8 cellular contexts compared by ENCODE assay signal in the genomic region with DNA sequence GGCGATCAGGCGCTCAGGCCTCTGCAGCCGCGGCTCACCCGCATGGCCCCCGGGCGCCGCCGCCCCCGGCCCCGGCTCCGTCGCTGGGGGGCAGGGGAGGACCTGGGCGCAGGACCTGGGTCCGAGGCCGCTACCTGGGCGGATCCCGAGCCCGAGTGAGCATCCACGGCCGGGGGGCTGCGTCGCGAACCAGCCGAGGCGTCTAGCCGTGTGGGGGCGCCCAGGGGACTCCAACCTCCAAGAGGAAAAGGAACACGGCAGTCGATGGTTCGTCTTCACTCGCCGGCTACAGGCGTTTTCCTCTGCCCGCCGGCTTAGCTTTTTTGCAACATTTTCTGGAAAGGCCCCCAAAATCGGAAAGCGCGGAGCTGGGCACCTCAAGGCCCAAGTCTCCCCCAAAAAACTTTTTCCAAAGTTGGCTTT. TPM values are rescaled to one million over a fixed set of nuclear protein-coding genes. Genes with fewer than 3 reads are reported as not detected.
A peak's percentile ranks its signal among the peaks of the same experiment; 100 is the strongest.
DNase-seq lines count a peak whose midpoint lies in the region; ATAC-seq and TF ChIP-seq lines count a peak whose summit lies in the region.

No MANE protein-coding gene starts in this region.

- peak overlapping the region; percentile 73 to 94 (median 81) for H3K4me3 Mint-ChIP-seq in naive thymus-derived CD8-positive, alpha-beta T cell

- peak overlapping the region; percentile 15; the same call in 1 of the 2 replicates for H3K4me3 ChIP-seq in AG04449 (ENCODE audit: low read depth, low read length)
- peak overlapping the region; percentile 24 for H3K4me3 ChIP-seq in choroid plexus epithelial cell (ENCODE audit: low read depth, low read length)

- no peaks in the 10 kb centered on the region for H3K9me3 Mint-ChIP-seq in naive thymus-derived CD8-positive, alpha-beta T cell

- H3K36me3 Mint-ChIP-seq in naive thymus-derived CD8-positive, alpha-beta T cell = peaks cover 0 to 11% (median 0%) of the 10 kb centered on the region in 3 donors

- DNase-seq in AG04449 (ENCODE audit: low read depth, low spot score) = no peak
- DNase-seq in choroid plexus epithelial cell (ENCODE audit: low read depth) = no peak
- peak in 1 of 10 donors; percentile 24 for DNase-seq in naive thymus-derived CD8-positive, alpha-beta T cell
- DNase-seq in COR-L47 (lab: John Stamatoyannopoulos, UW) = no peak
- no peak for DNase-seq in NCI-H2081 (lab: John Stamatoyannopoulos, UW)

- peaks cover 0 to 29% (median 19%) of the 10 kb centered on the region in 5 donors for H3K27me3 Mint-ChIP-seq in naive thymus-derived CD8-positive, alpha-beta T cell

- POLR2A ChIA-PET in AG04449 (lab: Yijun Ruan, JAX) = no interaction called here
- POLR2A ChIA-PET in naive thymus-derived CD8-positive, alpha-beta T cell (lab: Charles Lee) = interaction anchor here (1.2 to 8.2 kb wide), 5 partner anchors 9 to 95 kb away, joined by 3 to 77 read pairs (median 9); a partner anchor contains a TSS

- no peak for TF ChIP-seq RAD21 in Ishikawa (IDR thresholded peaks at IDR 0.05; ENCODE audit: low read depth)

- TF ChIP-seq CTCF in AG04449 (IDR thresholded peaks at IDR 0.05; ENCODE audit: insufficient read depth, low read length, missing control alignments) (no peak), choroid plexus epithelial cell (conservative IDR thresholded peaks at IDR 0.05; ENCODE audit: low read depth, low read length) (no peak)

- peak overlapping the region in 3 of 10 donors; percentile 42 to 92 (median 60) for H3K27ac Mint-ChIP-seq in naive thymus-derived CD8-positive, alpha-beta T cell

- peaks cover 29 to 48% (median 43%) of the 10 kb centered on the region in 4 donors for H3K4me1 Mint-ChIP-seq in naive thymus-derived CD8-positive, alpha-beta T cell

- CTCF ChIA-PET in AG04449 (lab: Yijun Ruan, JAX) = no interaction called here

- TF ChIP-seq EP300 in Ishikawa (IDR thresholded peaks at IDR 0.05; ENCODE audit: borderline replicate concordance) = no peak

- ATAC-seq in naive thymus-derived CD8-positive, alpha-beta T cell = no peak
- ATAC-seq in GM18511 (IDR thresholded peaks at IDR 0.05; ENCODE audit: unreplicated experiment) (no peak), HG03439 (IDR thresholded peaks at IDR 0.05; ENCODE audit: unreplicated experiment) (no peak)

TF ChIP-seq in Ishikawa, 13 proteins besides CTCF, POLR2A, EP300 and RAD21:
- TF ChIP-seq CEBPB (IDR thresholded peaks at IDR 0.05) = no peak
- TF ChIP-seq ZBTB7A (IDR thresholded peaks at IDR 0.05; ENCODE audit: low read depth) = peak; percentile 55; the same call in 1 of the 2 replicates
- no peak for TF ChIP-seq EGR1 (IDR thresholded peaks at IDR 0.05)
TF ChIP-seq in Ishikawa: peak in this region for 1.

RNA-seq across cellular contexts. Expression of a gene that starts 0.7 kb away (rescaled TPM):
- total RNA-seq in naive thymus-derived CD8-positive, alpha-beta T cell = 10 to 100 TPM in 1 of 2 experiments, 1 to 10 TPM in 1; 7.4 to 10.1 TPM
- 1 to 10 TPM; 1.0 to 3.9 (median 1.3) TPM for polyA plus RNA-seq in naive thymus-derived CD8-positive, alpha-beta T cell
